7 cellular contexts compared by ENCODE assay signal in genomic region chr7:32828996-32829752, GRCh38.
DNase-seq lines count a peak whose midpoint lies in the region; ATAC-seq, FAIRE-seq and TF ChIP-seq lines count a peak whose summit lies in the region.
"Not testable (repeated sequence)": the region's sequence is repeated elsewhere in the genome, so short reads cannot be mapped to it uniquely, and the experiment has no call there.

No MANE protein-coding gene starts in this region.

- TF ChIP-seq CTCF in IMR-90 (conservative IDR thresholded peaks at IDR 0.05; ENCODE audit: low read depth, low read length); activated CD8-positive, alpha-beta T cell treated with anti-CD3 and anti-CD28 coated beads for 36 hours (IDR thresholded peaks at IDR 0.05); keratinocyte (optimal IDR thresholded peaks at IDR 0.05 in 1 of 3, IDR thresholded peaks at IDR 0.05 in 1 of 3, conservative IDR thresholded peaks at IDR 0.05 in 1 of 3; ENCODE audit: extremely low read depth in 1 of 3, insufficient read depth in 2 of 3, low read length in 3 of 3): not testable (repeated sequence)

- DNase-seq in IMR-90; keratinocyte (ENCODE audit: low read depth, low spot score): not testable (repeated sequence)
- peak; percentile 8 for DNase-seq in activated CD8-positive, alpha-beta T cell treated with anti-CD3 and anti-CD28 coated beads for 36 hours

- not testable (repeated sequence) for H3K27ac Mint-ChIP-seq in activated CD8-positive, alpha-beta T cell treated with anti-CD3 and anti-CD28 coated beads for 36 hours

- peak; percentile 46 for ATAC-seq in GM18520 (IDR thresholded peaks at IDR 0.05; ENCODE audit: unreplicated experiment)
- ATAC-seq in GM19372 (IDR thresholded peaks at IDR 0.05; ENCODE audit: low read depth, unreplicated experiment) = peak; percentile 81
- ATAC-seq in HG02588 (IDR thresholded peaks at IDR 0.05; ENCODE audit: unreplicated experiment) = peak; percentile 84
- ATAC-seq in HG03045 (IDR thresholded peaks at IDR 0.05; ENCODE audit: unreplicated experiment) = peak; percentile 71
- peak; percentile 64 for ATAC-seq in IMR-90 (ENCODE audit: low read depth)
- ATAC-seq in activated CD8-positive, alpha-beta T cell treated with anti-CD3 and anti-CD28 coated beads for 36 hours = peak; percentile 62

- not testable (repeated sequence) for H2AK9ac ChIP-seq in IMR-90 (replicated peaks; ENCODE audit: low read depth, low read length, poor library complexity)

- not testable (repeated sequence) for H3K4me1 Mint-ChIP-seq in activated CD8-positive, alpha-beta T cell treated with anti-CD3 and anti-CD28 coated beads for 36 hours (ENCODE audit: low read depth)

- H3K4me2 ChIP-seq in IMR-90 (ENCODE audit: low read depth, low read length); keratinocyte (ENCODE audit: control insufficient read depth, extremely low read depth, insufficient read depth, low read depth, low read length): not testable (repeated sequence)

- not testable (repeated sequence) for H3K27ac ChIP-seq in IMR-90 (ENCODE audit: insufficient read depth, low read length); keratinocyte (ENCODE audit: control insufficient read depth, insufficient read depth, low read length)

- not testable (repeated sequence) for H3K79me1 ChIP-seq in IMR-90 (ENCODE audit: low read depth in 1 of 2, low read length in 2 of 2)

- H2BK120ac ChIP-seq in IMR-90 (ENCODE audit: low read depth, low read length) = not testable (repeated sequence)

- H2BK5ac ChIP-seq in IMR-90 (ENCODE audit: low read depth, low read length, poor library complexity, severe bottlenecking) = not testable (repeated sequence)

- not testable (repeated sequence) for BruUV-seq in IMR-90 (replicated peaks; lab: Mats Ljungman, UMichigan)

- not testable (repeated sequence) for H2AFZ ChIP-seq in IMR-90 (replicated peaks; ENCODE audit: low read length, poor library complexity); keratinocyte (ENCODE audit: control insufficient read depth, low read length)

- H2BK20ac ChIP-seq in IMR-90 (ENCODE audit: low read depth, low read length) = not testable (repeated sequence)

- not testable (repeated sequence) for H3K9me3 Mint-ChIP-seq in activated CD8-positive, alpha-beta T cell treated with anti-CD3 and anti-CD28 coated beads for 36 hours

- CTCF ChIA-PET in IMR-90 (lab: Yijun Ruan, JAX); activated CD8-positive, alpha-beta T cell treated with anti-CD3 and anti-CD28 coated beads for 36 hours (lab: Charles Lee): not testable (repeated sequence)

- WGBS in IMR-90 (ENCODE audit: extremely low coverage in 2 of 2, insufficient read length in 1 of 2), 2 experiments = no CpG with 5 or more reads among the region's 3 CpGs

- not testable (repeated sequence) for H3K14ac ChIP-seq in IMR-90 (replicated peaks; ENCODE audit: low read depth, low read length)

- not testable (repeated sequence) for H4K5ac ChIP-seq in IMR-90 (ENCODE audit: low read depth, low read length)

- H3K4me1 ChIP-seq in IMR-90 (ENCODE audit: control insufficient read depth, insufficient read depth, low read length); keratinocyte (ENCODE audit: control insufficient read depth, extremely low read depth, insufficient read depth, low read length): not testable (repeated sequence)

- not testable (repeated sequence) for TF ChIP-seq RAD21 in IMR-90 (IDR thresholded peaks at IDR 0.05; ENCODE audit: low read length)

- H3K27me3 Mint-ChIP-seq in activated CD8-positive, alpha-beta T cell treated with anti-CD3 and anti-CD28 coated beads for 36 hours = not testable (repeated sequence)

- intact Hi-C loops in IMR-90 (cut with micrococcal nuclease); activated CD8-positive, alpha-beta T cell treated with anti-CD3 and anti-CD28 coated beads for 36 hours (cut with micrococcal nuclease): not testable (repeated sequence)

- H3K23ac ChIP-seq in IMR-90 (ENCODE audit: low read depth, low read length) = not testable (repeated sequence)

- H3K18ac ChIP-seq in IMR-90 (ENCODE audit: low read depth, low read length) = not testable (repeated sequence)

- H4K20me1 ChIP-seq in IMR-90 (ENCODE audit: insufficient read depth, low read length); keratinocyte (ENCODE audit: control insufficient read depth, extremely low read depth, insufficient read depth, low read length): not testable (repeated sequence)

- not testable (repeated sequence) for H3K36me3 Mint-ChIP-seq in activated CD8-positive, alpha-beta T cell treated with anti-CD3 and anti-CD28 coated beads for 36 hours (ENCODE audit: low read depth)

- peak; percentile 36 for FAIRE-seq in keratinocyte (lab: Jason Lieb, UNC)

- H3K56ac ChIP-seq in IMR-90 (ENCODE audit: extremely low read depth, insufficient read depth, low read length) = not testable (repeated sequence)

- H2AK5ac ChIP-seq in IMR-90 (ENCODE audit: low read depth, low read length) = not testable (repeated sequence)

- POLR2A ChIA-PET in IMR-90 (lab: Charles Lee; ENCODE audit: unreplicated experiment); activated CD8-positive, alpha-beta T cell treated with anti-CD3 and anti-CD28 coated beads for 36 hours (lab: Charles Lee): not testable (repeated sequence)

- not testable (repeated sequence) for H4K8ac ChIP-seq in IMR-90 (ENCODE audit: low read depth in 2 of 2, low read length in 2 of 2)

- not testable (repeated sequence) for H3K4ac ChIP-seq in IMR-90 (ENCODE audit: low read depth, low read length)

- not testable (repeated sequence) for H3K27me3 ChIP-seq in IMR-90 (ENCODE audit: control insufficient read depth, insufficient read depth, low read length); keratinocyte (ENCODE audit: control insufficient read depth, extremely low read depth, insufficient read depth, low read length)

- H3K4me3 Mint-ChIP-seq in activated CD8-positive, alpha-beta T cell treated with anti-CD3 and anti-CD28 coated beads for 36 hours = not testable (repeated sequence)

- H3K4me3 ChIP-seq in IMR-90 (ENCODE audit: insufficient read depth, low read depth, low read length); keratinocyte (ENCODE audit: control insufficient read depth in 2 of 3, extremely low read depth in 1 of 3, insufficient read depth in 2 of 3, low read depth in 1 of 3, low read length in 3 of 3): not testable (repeated sequence)

- H3K9me1 ChIP-seq in IMR-90 (ENCODE audit: insufficient read depth, low read length); keratinocyte (ENCODE audit: control insufficient read depth, extremely low read depth, insufficient read depth, low read length): not testable (repeated sequence)

- not testable (repeated sequence) for H3K79me2 ChIP-seq in keratinocyte (ENCODE audit: control insufficient read depth, insufficient read depth, low read length)

- dilution Hi-C loops in IMR-90 (cut with HindIII; ENCODE audit: low sequenced_read_pairs, unreplicated experiment); keratinocyte (cut with MboI; ENCODE audit: extremely low pct_ligation_motif_present, low sequenced_read_pairs): not testable (repeated sequence)

- not testable (repeated sequence) for H2BK15ac ChIP-seq in IMR-90 (ENCODE audit: low read depth, low read length)

- not testable (repeated sequence) for H3K36me3 ChIP-seq in IMR-90 (ENCODE audit: control insufficient read depth, insufficient read depth, low read length); keratinocyte (ENCODE audit: control insufficient read depth in 2 of 2, extremely low read depth in 1 of 2, insufficient read depth in 2 of 2, low read length in 2 of 2)

- in situ Hi-C loops in IMR-90 (cut with MboI; ENCODE audit: low sequenced_read_pairs) = not testable (repeated sequence)

- not testable (repeated sequence) for TF ChIP-seq POLR2A in IMR-90 (IDR thresholded peaks at IDR 0.05; ENCODE audit: low read depth, low read length)

- H3K9me3 ChIP-seq in IMR-90 (ENCODE audit: control insufficient read depth, insufficient read depth, low read length); keratinocyte (ENCODE audit: control insufficient read depth, low read depth, low read length): not testable (repeated sequence)

- not testable (repeated sequence) for H4K91ac ChIP-seq in IMR-90 (ENCODE audit: insufficient read depth, low read depth, low read length)

- H3K9ac ChIP-seq in IMR-90 (ENCODE audit: low read depth, low read length); keratinocyte (ENCODE audit: control insufficient read depth, extremely low read depth, insufficient read depth, low read length): not testable (repeated sequence)
